Comparison of ENCODE assay signal across 15 cellular contexts in the genomic region with DNA sequence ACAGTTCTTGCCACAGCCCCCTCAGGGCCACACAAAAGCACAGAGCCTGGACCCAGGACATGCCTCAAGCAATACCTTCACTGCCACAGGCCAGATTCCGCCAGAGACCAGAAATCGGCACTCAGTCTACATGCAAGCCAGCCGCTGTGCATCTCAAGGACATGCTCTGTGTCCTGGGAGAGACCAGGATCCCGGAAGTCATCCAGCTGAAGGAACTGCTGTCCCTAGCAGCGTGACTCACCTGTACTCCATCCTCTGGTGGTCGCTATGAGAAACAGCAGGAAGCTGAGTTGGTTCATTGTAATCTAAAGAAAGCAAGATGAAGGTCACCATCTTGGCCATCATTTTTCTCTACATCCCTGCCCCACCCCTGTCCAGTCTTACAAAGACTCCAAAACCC. TPM values are rescaled to one million over a fixed set of nuclear protein-coding genes. Genes with fewer than 3 reads are reported as not detected.
DNase-seq lines count a peak whose midpoint lies in the region; ATAC-seq and TF ChIP-seq lines count a peak whose summit lies in the region.
"Had no signal": no experiment of that assay in that cellular context is flagged by ENCODE, and none has a peak within 500 bp of the region (broad histone marks: within the 10 kb centered on the region; RNA-seq: fewer than 3 reads in every experiment).

No MANE protein-coding gene starts in this region.

- H3K4me1 ChIP-seq in BE2C, result no peaks in the 10 kb centered on the region
- H3K4me1 ChIP-seq in OCI-LY3 (ENCODE audit: low read length), result no peaks in the 10 kb centered on the region
- no peaks in the 10 kb centered on the region for H3K4me1 ChIP-seq in GM23248 (ENCODE audit: insufficient read depth)
- H3K4me1 ChIP-seq: tibial nerve had no signal

- H3K4me3 ChIP-seq in BE2C (ENCODE audit: low read depth, low read length) (no peak overlapping the region), OCI-LY3 (ENCODE audit: low read length) (no peak overlapping the region), GM23248 (no peak overlapping the region)
- H3K4me3 ChIP-seq: tibial nerve had no signal

- TF ChIP-seq CTCF in BE2C (IDR thresholded peaks at IDR 0.05; ENCODE audit: low read depth, low read length) (peak; percentile 61), OCI-LY3 (IDR thresholded peaks at IDR 0.05; ENCODE audit: low read depth, low read length) (peak; percentile 20; the same call in 1 of the 2 replicates)

- no peak overlapping the region for H3K27ac ChIP-seq in OCI-LY3 (ENCODE audit: low read length)
- H3K27ac ChIP-seq in GM23248, result no peak overlapping the region
- H3K27ac ChIP-seq: tibial nerve had no signal

- no peaks in the 10 kb centered on the region for H3K9me2 ChIP-seq in GM23248 (ENCODE audit: insufficient read depth)

- 35 to 44% methylated on average over 6 of the region's 6 CpGs for WGBS in GM23248 (ENCODE audit: low coverage in 1 of 2, low lambda C conversion rate in 2 of 2, missing lambda C conversion rate in 2 of 2), 2 experiments

- in situ Hi-C loops in GM23248 (cut with MboI), result no loop called here

- H3K36me3 ChIP-seq in BE2C (no peaks in the 10 kb centered on the region), OCI-LY3 (replicated peaks; ENCODE audit: low read depth, low read length) (no peaks in the 10 kb centered on the region), GM23248 (ENCODE audit: low read depth) (no peaks in the 10 kb centered on the region)
- H3K36me3 ChIP-seq: tibial nerve had no signal

- DNase-seq in BE2C, result peak; percentile 23
- peak; percentile 58 for DNase-seq in iPS-NIHi7 (ENCODE audit: extremely low spot score)
- DNase-seq in GM23248, result no peak
- DNase-seq in NCI-H2196 treated with DMSO at 0.1 percent for 48 hours (lab: John Stamatoyannopoulos, UW; ENCODE audit: unreplicated experiment), result no peak
- DNase-seq: activated B cell treated with CpG ODN at 0.5 μM for 24 hours; activated naive CD4-positive, alpha-beta T cell treated with anti-CD3 and anti-CD28 coated beads, Interleukin-2, amount 10 ng/mL, durations not matched to agents 7 days and 5 days; CD8-positive, alpha-beta memory T cell; OCI-M1; stimulated activated CD4-positive, alpha-beta T cell treated with anti-CD3 and anti-CD28 coated beads, Interleukin-4, amount 100 ng/mL, for 1 hour had no signal

- H2AFZ ChIP-seq in OCI-LY3 (ENCODE audit: low read depth, low read length) (peak overlapping the region; percentile 3; the same call in 1 of the 2 replicates), GM23248 (no peak overlapping the region)

- no peaks in the 10 kb centered on the region for H4K20me1 ChIP-seq in OCI-LY3 (ENCODE audit: insufficient read depth, low read length)
- H4K20me1 ChIP-seq in GM23248 (ENCODE audit: insufficient read depth), result no peaks in the 10 kb centered on the region

- H3K4me2 ChIP-seq in OCI-LY3 (ENCODE audit: low read length), result no peak overlapping the region
- H3K4me2 ChIP-seq in GM23248 (ENCODE audit: unreplicated experiment), result no peak overlapping the region

- H3K9me3 ChIP-seq in BE2C, result no peaks in the 10 kb centered on the region
- no peaks in the 10 kb centered on the region for H3K9me3 ChIP-seq in OCI-LY3 (ENCODE audit: insufficient read depth, low read length)
- no peaks in the 10 kb centered on the region for H3K9me3 ChIP-seq in GM23248 (ENCODE audit: low read depth)
- H3K9me3 ChIP-seq: tibial nerve had no signal

- ATAC-seq in GM18907 (IDR thresholded peaks at IDR 0.05; ENCODE audit: unreplicated experiment) (peak; percentile 60), HG02884 (IDR thresholded peaks at IDR 0.05; ENCODE audit: unreplicated experiment) (no peak), HG02840 (IDR thresholded peaks at IDR 0.05; ENCODE audit: low FRiP score, unreplicated experiment) (no peak)

- no peaks in the 10 kb centered on the region for H3K79me2 ChIP-seq in OCI-LY3 (ENCODE audit: low read length)
- H3K79me2 ChIP-seq in GM23248 (ENCODE audit: insufficient read depth), result no peaks in the 10 kb centered on the region

- H3K9ac ChIP-seq in OCI-LY3 (ENCODE audit: low read length) (no peak overlapping the region), GM23248 (no peak overlapping the region)

- no peaks in the 10 kb centered on the region for H3K27me3 ChIP-seq in BE2C
- 0 out of 2 replicates have a peak, but pooled peaks cover under 1% of the 10 kb centered on the region for H3K27me3 ChIP-seq in OCI-LY3 (ENCODE audit: low read depth, low read length)
- no peaks in the 10 kb centered on the region for H3K27me3 ChIP-seq in GM23248 (replicated peaks; ENCODE audit: insufficient read depth)
- H3K27me3 ChIP-seq: tibial nerve had no signal

- no peaks in the 10 kb centered on the region for H3F3A ChIP-seq in GM23248 (ENCODE audit: insufficient read depth)

RNA-seq across cellular contexts. Expression of gene ITLN1, which starts 0.4 kb away (rescaled TPM):
- polyA plus RNA-seq in BE2C (2012; ENCODE audit: insufficient read depth, insufficient read length, low read depth), result not detected
- total RNA-seq in GM23248 (2014; rRNA removed; shearing (Covaris generic)), result not detected in 2 replicates
- polyA plus RNA-seq in GM23248 (2016; fragmentation: Nextera tagmentation; extraction: Ambion mirVana), result not detected in 2 replicates
- total RNA-seq: activated B cell treated with CpG ODN at 0.5 μM for 24 hours; CD8-positive, alpha-beta memory T cell; LHCN-M2 had no signal
- polyA plus RNA-seq: CD8-positive, alpha-beta memory T cell had no signal

RNA-seq across cellular contexts. Expression of gene CD244, which starts 21.9 kb away (rescaled TPM):
- polyA plus RNA-seq in BE2C (2012; ENCODE audit: insufficient read depth, insufficient read length, low read depth), result not detected
- not detected in 2 replicates for total RNA-seq in GM23248 (2014; rRNA removed; shearing (Covaris generic))
- polyA plus RNA-seq in GM23248 (2016; fragmentation: Nextera tagmentation; extraction: Ambion mirVana), result not detected in 2 replicates
- total RNA-seq: activated B cell treated with CpG ODN at 0.5 μM for 24 hours, LHCN-M2 had no signal

Comparison
In these comparisons a context has a peak if more than half of its experiments do, and no peak if none do; other contexts are left out.
1. DNase-seq: peak in BE2C (single experiment) and iPS-NIHi7 (single experiment); none in GM23248 (single experiment) and NCI-H2196 treated with DMSO at 0.1 percent for 48 hours (single experiment).